In the genomic region with DNA sequence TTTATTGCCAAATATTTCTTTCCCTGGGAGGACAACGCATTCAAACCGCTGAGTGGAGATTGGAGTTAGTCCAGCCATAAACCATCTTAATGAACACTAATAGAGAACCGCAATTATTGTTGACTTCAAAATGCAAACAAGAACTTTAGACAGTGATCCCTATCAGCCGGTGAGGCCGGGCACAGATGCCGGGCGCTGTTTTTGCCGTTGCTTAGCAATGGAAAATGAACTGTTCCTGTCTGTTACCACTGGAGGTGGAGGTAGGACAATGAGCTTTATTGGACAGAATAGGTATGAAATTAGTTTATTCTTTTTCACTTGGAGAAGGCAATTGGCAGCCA, we compare ENCODE assay signal across 8 cellular contexts.
DNase-seq lines count a peak whose midpoint lies in the region; ATAC-seq and TF ChIP-seq lines count a peak whose summit lies in the region.

No MANE protein-coding gene starts in this region.

- TF ChIP-seq EP300 in upper lobe of left lung (IDR thresholded peaks at IDR 0.05) = no peak

- TF ChIP-seq POLR2A in upper lobe of left lung (IDR thresholded peaks at IDR 0.05) = no peak

- no peak for TF ChIP-seq CTCF in upper lobe of left lung (IDR thresholded peaks at IDR 0.05)

- H3K4me1 ChIP-seq in adipocyte (ENCODE audit: control insufficient read depth, insufficient read depth, low read length) (peaks cover 15% of the 10 kb centered on the region), upper lobe of left lung (peaks cover 7 to 19% (median 9%) of the 10 kb centered on the region in 4 donors)

- H3K9ac ChIP-seq in adipocyte (ENCODE audit: low read length) = peak overlapping the region; percentile 73

- DNase-seq in NCI-H2029 treated with DMSO at 0.1 percent for 48 hours (lab: John Stamatoyannopoulos, UW) = peak; percentile 29
- no peak for DNase-seq in NCI-H2029 (lab: John Stamatoyannopoulos, UW)
- no peak for DNase-seq in adipocyte (ENCODE audit: low read depth)
- peak; percentile 85 for DNase-seq in left lobe of liver (ENCODE audit: low spot score)
- peak in 1 of 2 donors; percentile 34 for DNase-seq in upper lobe of left lung
- DNase-seq in activated naive CD4-positive, alpha-beta T cell (lab: John Stamatoyannopoulos, UW) = no peak
- no peak for DNase-seq in stimulated activated naive CD4-positive, alpha-beta T cell (lab: John Stamatoyannopoulos, UW)
- no peak for DNase-seq in activated T-cell treated with anti-CD3 and anti-CD28 coated beads, Interleukin-2, amount 50 U/mL, for 1 hour

- H3K9me3 ChIP-seq in adipocyte (ENCODE audit: control insufficient read depth, low read length) (peaks cover 6% of the 10 kb centered on the region), upper lobe of left lung (no peaks in the 10 kb centered on the region)

- ATAC-seq in left lobe of liver (peak; percentile 73), upper lobe of left lung (ENCODE audit: low FRiP score in 2 of 2) (peak; percentile 22 to 28)

- 0 to 11% methylated on average over 8 of the region's 8 CpGs for WGBS in upper lobe of left lung, 2 donors

- peaks cover 9% of the 10 kb centered on the region for H3K27me3 ChIP-seq in adipocyte (replicated peaks; ENCODE audit: control insufficient read depth, insufficient read depth, low read length)
- H3K27me3 ChIP-seq in upper lobe of left lung = no peaks in the 10 kb centered on the region

- peak overlapping the region; percentile 72 to 88 (median 81) for H3K27ac ChIP-seq in upper lobe of left lung

- H3K4me3 ChIP-seq in adipocyte (ENCODE audit: low read length) (peak overlapping the region; percentile 71), upper lobe of left lung (peak overlapping the region in 3 of 4 donors; percentile 32 to 46 (median 42))

- H3K36me3 ChIP-seq in adipocyte (ENCODE audit: control insufficient read depth, insufficient read depth, low read length, severe bottlenecking) (no peaks in the 10 kb centered on the region), upper lobe of left lung (no peaks in the 10 kb centered on the region)

Comparison
In these comparisons a context has a peak if more than half of its experiments do, and no peak if none do; other contexts are left out.
1. DNase-seq: peak in NCI-H2029 treated with DMSO at 0.1 percent for 48 hours (single experiment) and left lobe of liver (single experiment); none in NCI-H2029 (single experiment), adipocyte (single experiment), activated naive CD4-positive, alpha-beta T cell (0 of 4), stimulated activated naive CD4-positive, alpha-beta T cell (0 of 6) and activated T-cell treated with anti-CD3 and anti-CD28 coated beads, Interleukin-2, amount 50 U/mL, for 1 hour (single experiment).